In genomic region chr10:118568327-118568848, GRCh38 we compare ENCODE assay signal across 8 cellular contexts. TPM values are rescaled to one million over a fixed set of nuclear protein-coding genes. Genes with fewer than 3 reads are reported as not detected.
DNase-seq lines count a peak whose midpoint lies in the region; ATAC-seq and TF ChIP-seq lines count a peak whose summit lies in the region.

No MANE protein-coding gene starts in this region.

- DNase-seq in EH (ENCODE audit: low read depth) (peak; percentile 63), RPMI7951 (ENCODE audit: low read depth) (peak; percentile 62), cardiac muscle cell (ENCODE audit: low read depth in 1 of 2, low spot score in 1 of 2) (peak; percentile 73 to 75), renal cortical epithelial cell (ENCODE audit: low read depth) (peak; percentile 48)

- peak overlapping the region; percentile 23 for H3K4me3 Mint-ChIP-seq in activated naive CD4-positive, alpha-beta T cell treated with anti-CD3 and anti-CD28 coated beads, Interleukin-2, amount 50 U/mL, for 24 hours

- H3K4me1 ChIP-seq in cardiac muscle cell (ENCODE audit: low read depth), result peaks cover 5% of the 10 kb centered on the region

- no peak overlapping the region for H3K27ac ChIP-seq in cardiac muscle cell

- no peak overlapping the region for H3K27ac Mint-ChIP-seq in activated naive CD4-positive, alpha-beta T cell treated with anti-CD3 and anti-CD28 coated beads, Interleukin-2, amount 50 U/mL, for 24 hours

- H3K36me3 ChIP-seq in cardiac muscle cell, result no peaks in the 10 kb centered on the region

- no peaks in the 10 kb centered on the region for H3K27me3 Mint-ChIP-seq in activated naive CD4-positive, alpha-beta T cell treated with anti-CD3 and anti-CD28 coated beads, Interleukin-2, amount 50 U/mL, for 24 hours

- ATAC-seq in HG03066 (IDR thresholded peaks at IDR 0.05; ENCODE audit: low read depth, unreplicated experiment) (peak; percentile 68), HG02759 (IDR thresholded peaks at IDR 0.05; ENCODE audit: unreplicated experiment) (no peak), GM19324 (IDR thresholded peaks at IDR 0.05; ENCODE audit: low FRiP score, unreplicated experiment) (no peak)

- H3K9me3 Mint-ChIP-seq in activated naive CD4-positive, alpha-beta T cell treated with anti-CD3 and anti-CD28 coated beads, Interleukin-2, amount 50 U/mL, for 24 hours, result no peaks in the 10 kb centered on the region

- no peaks in the 10 kb centered on the region for H3K9me3 ChIP-seq in cardiac muscle cell (ENCODE audit: low read depth)

- H3K4me1 Mint-ChIP-seq in activated naive CD4-positive, alpha-beta T cell treated with anti-CD3 and anti-CD28 coated beads, Interleukin-2, amount 50 U/mL, for 24 hours, result peaks cover 15% of the 10 kb centered on the region

- no peaks in the 10 kb centered on the region for H3K36me3 Mint-ChIP-seq in activated naive CD4-positive, alpha-beta T cell treated with anti-CD3 and anti-CD28 coated beads, Interleukin-2, amount 50 U/mL, for 24 hours

- TF ChIP-seq CTCF in cardiac muscle cell (IDR thresholded peaks at IDR 0.05; ENCODE audit: low read depth, low read length), result peak; percentile 64

- H3K4me3 ChIP-seq in cardiac muscle cell, result no peak overlapping the region

- peaks cover 4% of the 10 kb centered on the region for H3K27me3 ChIP-seq in cardiac muscle cell

RNA-seq across cellular contexts. Expression of gene PRLHR, which starts 27.1 kb away (rescaled TPM):
- total RNA-seq in RPMI7951 (2014; rRNA removed; shearing (Covaris generic)), result not detected in 2 replicates
- total RNA-seq in cardiac muscle cell (not detected in 2 replicates), renal cortical epithelial cell (not detected in 2 replicates)
- polyA plus RNA-seq in cardiac muscle cell, result not detected in 2 replicates
